In genomic region chr7:86339051-86339450, GRCh38 we compare ENCODE assay signal across 1 cellular context.
TF ChIP-seq lines count a peak whose summit lies in the region.

No MANE protein-coding gene starts in this region.

TF ChIP-seq in GM23338, 12 proteins besides CTCF, POLR2A, EP300 and RAD21 (continued from another document):
- TF ChIP-seq ZNF462 (CRISPR knock-in tag; IDR thresholded peaks at IDR 0.05) (no peak), ZNF331 (CRISPR knock-in tag; IDR thresholded peaks at IDR 0.05; ENCODE audit: low read depth) (no peak), JUNB (IDR thresholded peaks at IDR 0.05; ENCODE audit: unreplicated experiment) (no peak), STAT1 (IDR thresholded peaks at IDR 0.05; ENCODE audit: unreplicated experiment) (no peak), ETS1 (IDR thresholded peaks at IDR 0.05) (no peak), ZNF114 (CRISPR knock-in tag; IDR thresholded peaks at IDR 0.05) (no peak), CREB1 (CRISPR knock-in tag; IDR thresholded peaks at IDR 0.05; ENCODE audit: low read depth) (no peak), EZH2 (IDR thresholded peaks at IDR 0.05; ENCODE audit: low read depth, unreplicated experiment) (no peak)
- TF ChIP-seq, protein P1, sequence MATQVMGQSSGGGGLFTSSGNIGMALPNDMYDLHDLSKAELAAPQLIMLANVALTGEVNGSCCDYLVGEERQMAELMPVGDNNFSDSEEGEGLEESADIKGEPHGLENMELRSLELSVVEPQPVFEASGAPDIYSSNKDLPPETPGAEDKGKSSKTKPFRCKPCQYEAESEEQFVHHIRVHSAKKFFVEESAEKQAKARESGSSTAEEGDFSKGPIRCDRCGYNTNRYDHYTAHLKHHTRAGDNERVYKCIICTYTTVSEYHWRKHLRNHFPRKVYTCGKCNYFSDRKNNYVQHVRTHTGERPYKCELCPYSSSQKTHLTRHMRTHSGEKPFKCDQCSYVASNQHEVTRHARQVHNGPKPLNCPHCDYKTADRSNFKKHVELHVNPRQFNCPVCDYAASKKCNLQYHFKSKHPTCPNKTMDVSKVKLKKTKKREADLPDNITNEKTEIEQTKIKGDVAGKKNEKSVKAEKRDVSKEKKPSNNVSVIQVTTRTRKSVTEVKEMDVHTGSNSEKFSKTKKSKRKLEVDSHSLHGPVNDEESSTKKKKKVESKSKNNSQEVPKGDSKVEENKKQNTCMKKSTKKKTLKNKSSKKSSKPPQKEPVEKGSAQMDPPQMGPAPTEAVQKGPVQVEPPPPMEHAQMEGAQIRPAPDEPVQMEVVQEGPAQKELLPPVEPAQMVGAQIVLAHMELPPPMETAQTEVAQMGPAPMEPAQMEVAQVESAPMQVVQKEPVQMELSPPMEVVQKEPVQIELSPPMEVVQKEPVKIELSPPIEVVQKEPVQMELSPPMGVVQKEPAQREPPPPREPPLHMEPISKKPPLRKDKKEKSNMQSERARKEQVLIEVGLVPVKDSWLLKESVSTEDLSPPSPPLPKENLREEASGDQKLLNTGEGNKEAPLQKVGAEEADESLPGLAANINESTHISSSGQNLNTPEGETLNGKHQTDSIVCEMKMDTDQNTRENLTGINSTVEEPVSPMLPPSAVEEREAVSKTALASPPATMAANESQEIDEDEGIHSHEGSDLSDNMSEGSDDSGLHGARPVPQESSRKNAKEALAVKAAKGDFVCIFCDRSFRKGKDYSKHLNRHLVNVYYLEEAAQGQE (IDR thresholded peaks at IDR 0.05; ENCODE audit: unreplicated experiment) = no peak
